ENCODE assay signal across 8 cellular contexts in the genomic region with DNA sequence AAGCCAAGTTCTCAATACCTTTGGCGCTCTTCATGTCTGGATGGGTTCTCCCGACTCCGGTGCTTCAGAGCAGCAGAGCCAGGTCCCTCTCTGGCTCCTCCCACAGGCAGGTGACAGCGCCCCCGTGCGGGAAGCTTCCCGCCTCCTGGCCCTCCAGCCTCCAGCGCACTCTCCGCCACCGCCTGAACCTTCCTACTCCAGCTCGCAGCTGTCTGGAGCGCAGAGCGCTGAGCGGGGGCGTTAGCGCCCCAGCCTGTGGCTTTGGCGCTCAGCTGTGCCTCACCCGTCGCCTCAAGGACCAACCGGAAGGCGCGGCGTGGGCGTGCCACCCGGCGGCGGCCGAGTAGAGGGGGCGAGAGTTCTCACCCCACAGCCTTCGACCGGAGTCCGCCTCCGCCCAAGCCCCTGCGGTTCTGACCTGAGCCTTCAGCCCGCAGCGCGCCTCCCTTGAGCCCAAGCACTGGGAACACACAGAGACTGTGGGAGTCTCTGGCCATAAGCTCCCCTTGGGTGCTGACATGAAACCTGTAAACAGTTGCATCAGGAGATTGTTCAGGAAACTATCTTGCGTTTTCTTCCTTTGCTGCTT. TPM values are rescaled to one million over a fixed set of nuclear protein-coding genes. Genes with fewer than 3 reads are reported as not detected.
DNase-seq lines count a peak whose midpoint lies in the region; ATAC-seq and TF ChIP-seq lines count a peak whose summit lies in the region.

SLCO4C1 (minus strand) TSS at position 56 of the 589 bp plus-strand sequence; CDS start at position 34, 22 bp downstream.

- no peaks in the 10 kb centered on the region for H3K4me1 ChIP-seq in mucosa of stomach (ENCODE audit: control insufficient read depth, insufficient read depth, low read length)

- peak; percentile 66 for DNase-seq in AG20443 (ENCODE audit: low spot score)
- peak; percentile 26 for DNase-seq in NCI-H526 treated with DMSO at 0.1 percent for 48 hours (lab: John Stamatoyannopoulos, UW)
- peak; percentile 75 for DNase-seq in activated CD8-positive, alpha-beta memory T cell treated with anti-CD3 and anti-CD28 coated beads, Interleukin-2, amount 50 U/mL, for 4 hours
- peak; percentile 50 for DNase-seq in epithelial cell of proximal tubule (ENCODE audit: low read depth)
- DNase-seq in stimulated activated CD8-positive, alpha-beta memory T cell treated with anti-CD3 and anti-CD28 coated beads, Interleukin-2, amount 100 ng/mL, for 48 hours (ENCODE audit: low read depth in 2 of 2), result peak; percentile 62 to 63

- H3K4me3 ChIP-seq in epithelial cell of proximal tubule (ENCODE audit: low read depth, low read length) (peak within 1 kb of the TSS; percentile 95), mucosa of stomach (ENCODE audit: low read length) (peak within 1 kb of the TSS; percentile 10)

- peak; percentile 93 for ATAC-seq in GM19043 (IDR thresholded peaks at IDR 0.05; ENCODE audit: low read depth, unreplicated experiment)
- peak; percentile 95 for ATAC-seq in HG03342 (IDR thresholded peaks at IDR 0.05; ENCODE audit: unreplicated experiment)

- H3K9me3 ChIP-seq in mucosa of stomach (ENCODE audit: control insufficient read depth, low read length), result no peaks in the 10 kb centered on the region

- no peaks in the 10 kb centered on the region for H3K27me3 ChIP-seq in mucosa of stomach (ENCODE audit: control insufficient read depth, insufficient read depth, low read length)

- peak; percentile 78 for TF ChIP-seq CTCF in epithelial cell of proximal tubule (conservative IDR thresholded peaks at IDR 0.05; ENCODE audit: low read depth, low read length)

- H3K9ac ChIP-seq in mucosa of stomach (ENCODE audit: low read length), result peak within 1 kb of the TSS; percentile 47

- H3K36me3 ChIP-seq in mucosa of stomach (ENCODE audit: control insufficient read depth, insufficient read depth, low read length), result no peaks in the 10 kb centered on the region

RNA-seq across cellular contexts. Expression of gene SLCO4C1, which starts in this region (rescaled TPM):
- 0.63 and 0.87 TPM in 2 replicates for total RNA-seq in epithelial cell of proximal tubule

Comparison
In these comparisons a context has a peak if more than half of its experiments do, and no peak if none do; other contexts are left out.
1. Peak in every context shown above with its lines: DNase-seq, ATAC-seq and H3K4me3 ChIP-seq.
2. Peak in DNase-seq and H3K4me3 ChIP-seq in epithelial cell of proximal tubule; RNA of the gene not detected or under 1 TPM.